ENCODE assay signal across 8 cellular contexts in genomic region chr3:58167431-58168351, GRCh38. TPM values are rescaled to one million over a fixed set of nuclear protein-coding genes. Genes with fewer than 3 reads are reported as not detected.
A peak's percentile ranks its signal among the peaks of the same experiment; 100 is the strongest.
DNase-seq lines count a peak whose midpoint lies in the region; ATAC-seq and TF ChIP-seq lines count a peak whose summit lies in the region.

No MANE protein-coding gene starts in this region.

- no peaks in the 10 kb centered on the region for H3K9me3 ChIP-seq in left ventricle myocardium inferior (replicated peaks)

- in situ Hi-C loops in SK-MEL-5 (cut with HindIII; ENCODE audit: low pct_unique_long_range_greater_than_20kb, low sequenced_read_pairs), result loop anchor here (25.0 kb wide), 1 partner anchor 130 kb away; no protein-coding TSS in a partner anchor

- H3K27me3 ChIP-seq in left ventricle myocardium inferior (ENCODE audit: low read depth), result no peaks in the 10 kb centered on the region

- no peak overlapping the region for H3K4me3 ChIP-seq in left ventricle myocardium inferior

- peaks cover 40% of the 10 kb centered on the region for H3K36me3 ChIP-seq in left ventricle myocardium inferior

- ATAC-seq in HG02798 (IDR thresholded peaks at IDR 0.05; ENCODE audit: poor library complexity, unreplicated experiment), result peak; percentile 85
- ATAC-seq in activated naive CD8-positive, alpha-beta T cell treated with anti-CD3 and anti-CD28 coated beads, Interleukin-2, amount 50 U/mL, for 24 hours, result peak; percentile 84
- ATAC-seq in sciatic nerve, result peak; percentile 63
- ATAC-seq in GM18517 (IDR thresholded peaks at IDR 0.05; ENCODE audit: unreplicated experiment), result no peak

- intact Hi-C loops in left ventricle myocardium inferior (cut with micrococcal nuclease), result no loop called here
- intact Hi-C loops in sciatic nerve (cut with DNase I), result no loop called here

- no peak overlapping the region for H3K27ac Mint-ChIP-seq in activated naive CD8-positive, alpha-beta T cell treated with anti-CD3 and anti-CD28 coated beads, Interleukin-2, amount 50 U/mL, for 24 hours

- peaks cover 58% of the 10 kb centered on the region for H3K4me1 ChIP-seq in left ventricle myocardium inferior

- DNase-seq in GM10266 (ENCODE audit: extremely low spot score), result peak; percentile 80
- DNase-seq in SK-MEL-5 (ENCODE audit: low read depth, low spot score), result peak; percentile 76
- DNase-seq in activated naive CD8-positive, alpha-beta T cell treated with anti-CD3 and anti-CD28 coated beads, Interleukin-2, amount 50 U/mL, for 24 hours, result peak; percentile 77
- DNase-seq in left ventricle myocardium inferior, result peak; percentile 68
- DNase-seq in sciatic nerve (ENCODE audit: low spot score), result peak; percentile 83
- DNase-seq in NCI-H1694 treated with DMSO at 0.1 percent for 48 hours (lab: John Stamatoyannopoulos, UW), result no peak

- H3K27ac ChIP-seq in left ventricle myocardium inferior (replicated peaks), result peak overlapping the region; percentile 88

- no peaks in the 10 kb centered on the region for H3K27me3 Mint-ChIP-seq in activated naive CD8-positive, alpha-beta T cell treated with anti-CD3 and anti-CD28 coated beads, Interleukin-2, amount 50 U/mL, for 24 hours

- H3K36me3 Mint-ChIP-seq in activated naive CD8-positive, alpha-beta T cell treated with anti-CD3 and anti-CD28 coated beads, Interleukin-2, amount 50 U/mL, for 24 hours (ENCODE audit: low read depth), result no peaks in the 10 kb centered on the region

- TF ChIP-seq CTCF in GM10266 (IDR thresholded peaks at IDR 0.05; ENCODE audit: control insufficient read depth, insufficient read depth, low read depth, missing control alignments) (peak; percentile 90), left ventricle myocardium inferior (IDR thresholded peaks at IDR 0.05; ENCODE audit: borderline replicate concordance) (peak; percentile 89)

- H3K4me1 Mint-ChIP-seq in activated naive CD8-positive, alpha-beta T cell treated with anti-CD3 and anti-CD28 coated beads, Interleukin-2, amount 50 U/mL, for 24 hours, result peaks cover 3% of the 10 kb centered on the region

- H3K9me3 Mint-ChIP-seq in activated naive CD8-positive, alpha-beta T cell treated with anti-CD3 and anti-CD28 coated beads, Interleukin-2, amount 50 U/mL, for 24 hours, result no peaks in the 10 kb centered on the region

- no peak overlapping the region for H3K4me3 Mint-ChIP-seq in activated naive CD8-positive, alpha-beta T cell treated with anti-CD3 and anti-CD28 coated beads, Interleukin-2, amount 50 U/mL, for 24 hours

RNA-seq across cellular contexts. Expression of gene DNASE1L3, which starts 43.1 kb away (rescaled TPM):
- total RNA-seq in SK-MEL-5 (2014; rRNA removed; shearing (Covaris generic)), result 1.3 TPM in 1 of 2 replicates, not detected in the other
- polyA plus RNA-seq in SK-MEL-5 (2015; cell fraction: cytosol; rRNA removed), result 0.31 TPM in 1 of 2 replicates, not detected in the other
- polyA plus RNA-seq in SK-MEL-5 (2015; cell fraction: nucleus; rRNA removed), result not detected in 2 replicates
- total RNA-seq in left ventricle myocardium inferior, result 4.5 TPM
- total RNA-seq in sciatic nerve, result 2.0 TPM
